8 cellular contexts compared by ENCODE assay signal in genomic region chr11:104705475-104706195, GRCh38.
DNase-seq lines count a peak whose midpoint lies in the region; ATAC-seq and TF ChIP-seq lines count a peak whose summit lies in the region.

No MANE protein-coding gene starts in this region.

- CTCF ChIA-PET in Calu3 (lab: Charles Lee) = interaction anchor here (0.7 kb wide), 1 partner anchor 12 kb away, joined by 3 read pairs; no protein-coding TSS in a partner anchor
- CTCF ChIA-PET in activated CD4-positive, alpha-beta T cell treated with anti-CD3 and anti-CD28 coated beads, Interleukin-2, amount 10 ng/mL, durations not matched to agents 7 days and 5 days (lab: Charles Lee) = interaction anchor here (0.9 to 1.0 kb wide), 3 partner anchors 10 to 68 kb away, joined by 3 read pairs; no protein-coding TSS in a partner anchor

- no peak overlapping the region for H3K4me3 Mint-ChIP-seq in Calu3 (ENCODE audit: low read depth, unreplicated experiment)
- peak overlapping the region; percentile 75 for H3K4me3 Mint-ChIP-seq in activated CD4-positive, alpha-beta T cell treated with anti-CD3 and anti-CD28 coated beads, Interleukin-2, amount 10 ng/mL, durations not matched to agents 7 days and 5 days

- POLR2A ChIA-PET in activated CD4-positive, alpha-beta T cell treated with anti-CD3 and anti-CD28 coated beads, Interleukin-2, amount 10 ng/mL, durations not matched to agents 7 days and 5 days (lab: Charles Lee) = no interaction called here

- H3K4me1 ChIP-seq in prostate gland (replicated peaks) = no peaks in the 10 kb centered on the region

- in situ Hi-C loops in KBM-7 (cut with MboI; ENCODE audit: low pct_unique_long_range_greater_than_20kb, low sequenced_read_pairs) = no loop called here

- peaks cover 36% of the 10 kb centered on the region for H3K4me1 Mint-ChIP-seq in Calu3 (ENCODE audit: low read depth, unreplicated experiment)
- peaks cover 62% of the 10 kb centered on the region for H3K4me1 Mint-ChIP-seq in activated CD4-positive, alpha-beta T cell treated with anti-CD3 and anti-CD28 coated beads, Interleukin-2, amount 10 ng/mL, durations not matched to agents 7 days and 5 days

- peak overlapping the region; percentile 55 for H3K27ac Mint-ChIP-seq in Calu3 (ENCODE audit: unreplicated experiment)
- peak overlapping the region; percentile 99 for H3K27ac Mint-ChIP-seq in activated CD4-positive, alpha-beta T cell treated with anti-CD3 and anti-CD28 coated beads, Interleukin-2, amount 10 ng/mL, durations not matched to agents 7 days and 5 days

- no peaks in the 10 kb centered on the region for H3K36me3 ChIP-seq in prostate gland

- no TSS peak for BruUV-seq in Calu3 (replicated peaks; lab: Mats Ljungman, UMichigan)

- H3K36me3 Mint-ChIP-seq in Calu3 (ENCODE audit: insufficient read depth, unreplicated experiment) = no peaks in the 10 kb centered on the region
- H3K36me3 Mint-ChIP-seq in activated CD4-positive, alpha-beta T cell treated with anti-CD3 and anti-CD28 coated beads, Interleukin-2, amount 10 ng/mL, durations not matched to agents 7 days and 5 days (ENCODE audit: low read depth) = peaks cover 46% of the 10 kb centered on the region

- no peaks in the 10 kb centered on the region for H3K27me3 Mint-ChIP-seq in Calu3 (ENCODE audit: unreplicated experiment)
- no peaks in the 10 kb centered on the region for H3K27me3 Mint-ChIP-seq in activated CD4-positive, alpha-beta T cell treated with anti-CD3 and anti-CD28 coated beads, Interleukin-2, amount 10 ng/mL, durations not matched to agents 7 days and 5 days

- intact Hi-C loops in Calu3 (cut with micrococcal nuclease; ENCODE audit: unreplicated experiment) (loop anchor here (10.0 kb wide), 1 partner anchor 451 kb away; no protein-coding TSS in a partner anchor), prostate gland (cut with DNase I) (no loop called here)

- TF ChIP-seq POLR2A in prostate gland (IDR thresholded peaks at IDR 0.05) = no peak

- no peak overlapping the region for H3K4me3 ChIP-seq in prostate gland

- DNase-seq in Calu3 = peak; percentile 7
- DNase-seq in KBM-7 = peak; percentile 94
- DNase-seq in activated CD4-positive, alpha-beta T cell treated with anti-CD3 and anti-CD28 coated beads, Interleukin-2, amount 10 ng/mL, durations not matched to agents 7 days and 5 days = peak; percentile 89
- DNase-seq in effector CD4-positive, alpha-beta T cell = peak; percentile 62
- peak; percentile 21 for DNase-seq in prostate gland (ENCODE audit: low spot score)
- DNase-seq in NCI-H748 (lab: John Stamatoyannopoulos, UW; ENCODE audit: unreplicated experiment) = no peak
- no peak for DNase-seq in SW480 (ENCODE audit: low spot score)

- no peaks in the 10 kb centered on the region for H3K27me3 ChIP-seq in prostate gland (replicated peaks; ENCODE audit: insufficient read depth)

- 34% methylated on average over 4 of the region's 4 CpGs for WGBS in prostate gland

- H3K9me3 ChIP-seq in prostate gland = no peaks in the 10 kb centered on the region

- no peaks in the 10 kb centered on the region for H3K9me3 Mint-ChIP-seq in Calu3 (ENCODE audit: low read depth, unreplicated experiment)
- H3K9me3 Mint-ChIP-seq in activated CD4-positive, alpha-beta T cell treated with anti-CD3 and anti-CD28 coated beads, Interleukin-2, amount 10 ng/mL, durations not matched to agents 7 days and 5 days = peaks cover 8% of the 10 kb centered on the region

- TF ChIP-seq CTCF in Calu3 (IDR thresholded peaks at IDR 0.05; ENCODE audit: unreplicated experiment) (no peak), prostate gland (IDR thresholded peaks at IDR 0.05) (no peak)

- no peak overlapping the region for H3K27ac ChIP-seq in prostate gland

- ATAC-seq in GM21447 (IDR thresholded peaks at IDR 0.05; ENCODE audit: unreplicated experiment) = peak; percentile 99

Comparison
In these comparisons a context has a peak if more than half of its experiments do, and no peak if none do; other contexts are left out.
1. DNase-seq: peak in Calu3 (single experiment), KBM-7 (single experiment), activated CD4-positive, alpha-beta T cell treated with anti-CD3 and anti-CD28 coated beads, Interleukin-2, amount 10 ng/mL, durations not matched to agents 7 days and 5 days (single experiment), effector CD4-positive, alpha-beta T cell (single experiment) and prostate gland (single experiment); none in NCI-H748 (single experiment) and SW480 (single experiment).